22 cellular contexts compared by ENCODE assay signal in the genomic region with DNA sequence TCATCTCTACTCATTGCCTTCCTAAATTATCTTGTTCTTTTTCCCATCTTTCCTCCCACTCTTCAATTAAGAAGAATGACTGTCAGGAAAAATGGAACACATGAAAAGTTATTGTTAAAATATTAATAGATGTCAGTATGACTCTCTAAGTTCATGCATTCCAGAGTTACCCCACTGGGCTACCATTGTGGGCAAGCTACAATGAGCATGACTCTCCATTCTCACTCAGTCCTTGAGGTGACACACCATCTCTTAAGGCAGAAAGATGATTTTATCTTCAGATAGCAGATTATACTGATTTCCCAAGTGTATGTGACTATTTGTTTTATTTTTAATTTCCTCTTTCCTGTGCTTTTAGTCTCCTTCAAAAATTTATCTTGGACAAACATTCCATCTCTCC.
"Had no signal": no experiment of that assay in that cellular context is flagged by ENCODE, and none has a peak within 500 bp of the region (broad histone marks: within the 10 kb centered on the region; RNA-seq: fewer than 3 reads in every experiment).

No MANE protein-coding gene starts in this region.

- DNase-seq: activated CD4-positive, alpha-beta T cell treated with anti-CD3 and anti-CD28 coated beads for 1 hour; activated CD4-positive, alpha-beta T cell treated with anti-CD3 and anti-CD28 coated beads, Interleukin-2, amount 50 U/mL, for 1 hour; activated CD8-positive, alpha-beta T cell treated with anti-CD3 and anti-CD28 coated beads, Interleukin-2, amount 10 ng/mL, durations not matched to agents 7 days and 5 days; activated gamma-delta T cell; activated naive CD4-positive, alpha-beta T cell treated with anti-CD3 and anti-CD28 coated beads, Interleukin-2, amount 50 U/mL, for 16 hours; activated naive CD8-positive, alpha-beta T cell treated with anti-CD3 and anti-CD28 coated beads, Interleukin-2, amount 50 U/mL, for 24 hours; body of pancreas; foreskin melanocyte; hippocampal formation; left colon; mesendoderm; mucosa of descending colon; nephron progenitor cell; right lobe of liver; small intestine; stimulated activated CD4-positive, alpha-beta T cell treated with anti-CD3 and anti-CD28 coated beads, Interleukin-2, amount 100 ng/mL, for 24 hours; transverse colon; uterus had no signal

- H3K27ac ChIP-seq: body of pancreas, cardiac muscle cell, right lobe of liver, transverse colon, uterus had no signal

- H3K9me3 Mint-ChIP-seq: activated naive CD8-positive, alpha-beta T cell treated with anti-CD3 and anti-CD28 coated beads, Interleukin-2, amount 50 U/mL, for 24 hours; activated T-helper 1 cell treated with anti-CD3 and anti-CD28 coated beads, Interleukin-12 subunit alpha, Interleukin-12 subunit beta, Interleukin-2, Interleukin-4 antibody, amounts not matched to agents 30 ng/mL and 10 ng/mL and 1 ng/mL, durations not matched to agents 14 hours and 24 hours and 36 hours; nephron progenitor cell; stimulated activated memory B cell treated with anti-CD40 and anti-IgM and Interleukin-4, amounts not matched to agents 10 μg/mL and 1 μg/mL and 100 μg/mL, for 72 hours; T-helper 2 cell treated with Interferon-gamma antibody and Interleukin-4, amounts not matched to agents 5 μg/mL and 100 μg/mL, for 36 hours had no signal

- H3K27me3 Mint-ChIP-seq: activated naive CD8-positive, alpha-beta T cell treated with anti-CD3 and anti-CD28 coated beads, Interleukin-2, amount 50 U/mL, for 24 hours; stimulated activated memory B cell treated with anti-CD40 and anti-IgM and Interleukin-4, amounts not matched to agents 10 μg/mL and 1 μg/mL and 100 μg/mL, for 72 hours had no signal

- H3K27ac Mint-ChIP-seq: activated CD8-positive, alpha-beta T cell treated with anti-CD3 and anti-CD28 coated beads, Interleukin-2, amount 10 ng/mL, durations not matched to agents 7 days and 5 days; activated naive CD8-positive, alpha-beta T cell treated with anti-CD3 and anti-CD28 coated beads, Interleukin-2, amount 50 U/mL, for 24 hours; activated T-helper 1 cell treated with anti-CD3 and anti-CD28 coated beads, Interleukin-12 subunit alpha, Interleukin-12 subunit beta, Interleukin-2, Interleukin-4 antibody, amounts not matched to agents 30 ng/mL and 10 ng/mL and 1 ng/mL, durations not matched to agents 14 hours and 24 hours and 36 hours; nephron progenitor cell; stimulated activated memory B cell treated with anti-CD40 and anti-IgM and Interleukin-4, amounts not matched to agents 10 μg/mL and 1 μg/mL and 100 μg/mL, for 72 hours; T-helper 2 cell treated with Interferon-gamma antibody and Interleukin-4, amounts not matched to agents 5 μg/mL and 100 μg/mL, for 36 hours had no signal

- H3K9me3 ChIP-seq: body of pancreas, mucosa of descending colon, right lobe of liver, transverse colon, uterus had no signal

- ATAC-seq: activated CD8-positive, alpha-beta T cell treated with anti-CD3 and anti-CD28 coated beads, Interleukin-2, amount 10 ng/mL, durations not matched to agents 7 days and 5 days; activated naive CD8-positive, alpha-beta T cell treated with anti-CD3 and anti-CD28 coated beads, Interleukin-2, amount 50 U/mL, for 24 hours; body of pancreas; left colon; mucosa of descending colon; stimulated activated memory B cell treated with anti-CD40 and anti-IgM and Interleukin-4, amounts not matched to agents 10 μg/mL and 1 μg/mL and 100 μg/mL, for 72 hours had no signal

- H3K27me3 ChIP-seq: body of pancreas, cardiac muscle cell, right lobe of liver, transverse colon, uterus had no signal

- H3K36me3 Mint-ChIP-seq: stimulated activated memory B cell treated with anti-CD40 and anti-IgM and Interleukin-4, amounts not matched to agents 10 μg/mL and 1 μg/mL and 100 μg/mL, for 72 hours had no signal

- H3K4me3 ChIP-seq: body of pancreas, cardiac muscle cell, mucosa of descending colon, right lobe of liver, transverse colon, uterus had no signal

- H3K36me3 ChIP-seq: cardiac muscle cell, right lobe of liver, transverse colon, uterus had no signal

- H3K4me3 Mint-ChIP-seq: activated CD8-positive, alpha-beta T cell treated with anti-CD3 and anti-CD28 coated beads, Interleukin-2, amount 10 ng/mL, durations not matched to agents 7 days and 5 days; activated naive CD8-positive, alpha-beta T cell treated with anti-CD3 and anti-CD28 coated beads, Interleukin-2, amount 50 U/mL, for 24 hours; activated T-helper 1 cell treated with anti-CD3 and anti-CD28 coated beads, Interleukin-12 subunit alpha, Interleukin-12 subunit beta, Interleukin-2, Interleukin-4 antibody, amounts not matched to agents 30 ng/mL and 10 ng/mL and 1 ng/mL, durations not matched to agents 14 hours and 24 hours and 36 hours; nephron progenitor cell; stimulated activated memory B cell treated with anti-CD40 and anti-IgM and Interleukin-4, amounts not matched to agents 10 μg/mL and 1 μg/mL and 100 μg/mL, for 72 hours; T-helper 2 cell treated with Interferon-gamma antibody and Interleukin-4, amounts not matched to agents 5 μg/mL and 100 μg/mL, for 36 hours had no signal

- H3K4me1 Mint-ChIP-seq: activated naive CD8-positive, alpha-beta T cell treated with anti-CD3 and anti-CD28 coated beads, Interleukin-2, amount 50 U/mL, for 24 hours; nephron progenitor cell had no signal

- H3K4me1 ChIP-seq: transverse colon, uterus had no signal
